In genomic region chr3:172879381-172879780, GRCh38 we compare ENCODE assay signal across 2 cellular contexts.
DNase-seq lines count a peak whose midpoint lies in the region; ATAC-seq, FAIRE-seq and TF ChIP-seq lines count a peak whose summit lies in the region.
"Not testable (repeated sequence)": the region's sequence is repeated elsewhere in the genome, so short reads cannot be mapped to it uniquely, and the experiment has no call there.

No MANE protein-coding gene starts in this region.

- POLR2A ChIA-PET in K562 (lab: Yijun Ruan, JAX) = not testable (repeated sequence)

- H3K27ac ChIP-seq in K562 (ENCODE audit: extremely low read depth, low read depth, low read length) = not testable (repeated sequence)

- 0% methylated on average over 2 of the region's 2 CpGs for WGBS in K562 (ENCODE audit: insufficient coverage, low coverage, missing lambda C conversion rate)

- not testable (repeated sequence) for H3K9me1 ChIP-seq in K562 (ENCODE audit: control insufficient read depth, insufficient read depth, low read length)

- CTCF ChIA-PET in K562 (lab: Yijun Ruan, JAX; ENCODE audit: low intra/inter-chr PET ratio) = not testable (repeated sequence)

- TF ChIP-seq RAD21 in K562 (CRISPR knock-in tag; conservative IDR thresholded peaks at IDR 0.05 in 1 of 2, IDR thresholded peaks at IDR 0.05 in 1 of 2) = not testable (repeated sequence)

- not testable (repeated sequence) for H3K27me3 ChIP-seq in K562 (ENCODE audit: control insufficient read depth in 2 of 2, insufficient read depth in 2 of 2, low read length in 2 of 2)

- not testable (repeated sequence) for H3K4me2 ChIP-seq in K562 (ENCODE audit: insufficient read depth, low read length)

- BruUV-seq in K562 (replicated peaks; lab: Mats Ljungman, UMichigan) = not testable (repeated sequence)

- H3K36me3 Mint-ChIP-seq in activated CD4-positive, alpha-beta T cell treated with anti-CD3 and anti-CD28 coated beads, Interleukin-2, amount 10 ng/mL, durations not matched to agents 24 days and 14 days (ENCODE audit: low read depth) = not testable (repeated sequence)

- not testable (repeated sequence) for H3K27ac Mint-ChIP-seq in activated CD4-positive, alpha-beta T cell treated with anti-CD3 and anti-CD28 coated beads, Interleukin-2, amount 10 ng/mL, durations not matched to agents 24 days and 14 days

- TF ChIP-seq EP300 in K562 (IDR thresholded peaks at IDR 0.05; ENCODE audit: low read length) = not testable (repeated sequence)

- H3K9me3 ChIP-seq in K562 (replicated peaks; ENCODE audit: control insufficient read depth, insufficient read depth, low read depth, low read length) = not testable (repeated sequence)

- not testable (repeated sequence) for H3K36me3 ChIP-seq in K562 (ENCODE audit: control insufficient read depth, insufficient read depth, low read length)

- not testable (repeated sequence) for TF ChIP-seq POLR2A in K562 (conservative IDR thresholded peaks at IDR 0.05)

- in situ Hi-C loops in K562 (cut with MboI) = not testable (repeated sequence)

- H3K9me3 Mint-ChIP-seq in activated CD4-positive, alpha-beta T cell treated with anti-CD3 and anti-CD28 coated beads, Interleukin-2, amount 10 ng/mL, durations not matched to agents 24 days and 14 days = not testable (repeated sequence)

- not testable (repeated sequence) for H4K20me1 ChIP-seq in K562 (replicated peaks; ENCODE audit: control insufficient read depth, insufficient read depth, low read length)

- peak; percentile 26 for DNase-seq in activated CD4-positive, alpha-beta T cell treated with anti-CD3 and anti-CD28 coated beads, Interleukin-2, amount 10 ng/mL, durations not matched to agents 24 days and 14 days
- DNase-seq in K562 (ENCODE audit: extremely low read depth in 1 of 4, low spot score in 3 of 4) = not testable (repeated sequence)

- not testable (repeated sequence) for TF ChIP-seq CTCF in K562 (IDR thresholded peaks at IDR 0.05 in 2 of 3, conservative IDR thresholded peaks at IDR 0.05 in 1 of 3; ENCODE audit: insufficient read depth in 2 of 3, low read depth in 1 of 3, low read length in 3 of 3)

- not testable (repeated sequence) for H3K4me3 Mint-ChIP-seq in activated CD4-positive, alpha-beta T cell treated with anti-CD3 and anti-CD28 coated beads, Interleukin-2, amount 10 ng/mL, durations not matched to agents 24 days and 14 days

- not testable (repeated sequence) for H3K79me2 ChIP-seq in K562 (ENCODE audit: control insufficient read depth, insufficient read depth, low read length)

- not testable (repeated sequence) for H3K4me3 ChIP-seq in K562

- H2AFZ ChIP-seq in K562 (ENCODE audit: low read depth, low read length) = not testable (repeated sequence)

- H3K9ac ChIP-seq in K562 (ENCODE audit: insufficient read depth in 1 of 2, low read depth in 2 of 2, low read length in 2 of 2) = not testable (repeated sequence)

- intact Hi-C loops in activated CD4-positive, alpha-beta T cell treated with anti-CD3 and anti-CD28 coated beads, Interleukin-2, amount 10 ng/mL, durations not matched to agents 24 days and 14 days (cut with micrococcal nuclease); K562 (cut with micrococcal nuclease): not testable (repeated sequence)

- FAIRE-seq in K562 (lab: Jason Lieb, UNC) = not testable (repeated sequence)

- not testable (repeated sequence) for H3K4me1 Mint-ChIP-seq in activated CD4-positive, alpha-beta T cell treated with anti-CD3 and anti-CD28 coated beads, Interleukin-2, amount 10 ng/mL, durations not matched to agents 24 days and 14 days

- not testable (repeated sequence) for H3K4me1 ChIP-seq in K562 (replicated peaks in 1 of 2; ENCODE audit: control insufficient read depth in 2 of 2, insufficient read depth in 2 of 2, low read length in 2 of 2)

- H3K27me3 Mint-ChIP-seq in activated CD4-positive, alpha-beta T cell treated with anti-CD3 and anti-CD28 coated beads, Interleukin-2, amount 10 ng/mL, durations not matched to agents 24 days and 14 days = not testable (repeated sequence)

- ATAC-seq in K562 = not testable (repeated sequence)

TF ChIP-seq in K562, 482 proteins besides CTCF, POLR2A, EP300 and RAD21:
- peak; percentile 95 for TF ChIP-seq ZNF431 (CRISPR knock-in tag; IDR thresholded peaks at IDR 0.05)
TF ChIP-seq in K562: peak in this region for 1; not testable (repeated sequence) for 481.
